ENCODE assay signal across 8 cellular contexts in genomic region chr13:36820222-36820621, GRCh38. TPM values are rescaled to one million over a fixed set of nuclear protein-coding genes. Genes with fewer than 3 reads are reported as not detected.
DNase-seq lines count a peak whose midpoint lies in the region; ATAC-seq and TF ChIP-seq lines count a peak whose summit lies in the region.

No MANE protein-coding gene starts in this region.

- H3K9me3 ChIP-seq in osteoblast (ENCODE audit: low read depth, low read length): no peaks in the 10 kb centered on the region

- no peaks in the 10 kb centered on the region for H3K27me3 Mint-ChIP-seq in chondrocyte (ENCODE audit: low read depth)

- no peaks in the 10 kb centered on the region for H4K20me1 ChIP-seq in osteoblast (ENCODE audit: insufficient read depth, low read length)

- H3K27ac Mint-ChIP-seq in chondrocyte (ENCODE audit: unreplicated experiment): peak overlapping the region; percentile 82

- H3K4me3 ChIP-seq in GM12865 (ENCODE audit: low read depth, low read length) (peak overlapping the region; percentile 86), osteoblast (ENCODE audit: insufficient read depth, low read length) (peak overlapping the region; percentile 74)

- H3K9me3 Mint-ChIP-seq in chondrocyte (ENCODE audit: low read depth): no peaks in the 10 kb centered on the region

- no peak overlapping the region for H3K27ac ChIP-seq in osteoblast (ENCODE audit: low read depth, low read length)

- H3K79me2 ChIP-seq in osteoblast (ENCODE audit: insufficient read depth, low read length): peaks cover 40% of the 10 kb centered on the region

- H3K4me1 Mint-ChIP-seq in chondrocyte (ENCODE audit: low read depth): peaks cover 34% of the 10 kb centered on the region

- H3K27me3 ChIP-seq in osteoblast (ENCODE audit: insufficient read depth, low read length): no peaks in the 10 kb centered on the region

- H3K4me2 ChIP-seq in osteoblast (ENCODE audit: insufficient read depth, low read length): peak overlapping the region; percentile 94

- peaks cover 13% of the 10 kb centered on the region for H3K4me1 ChIP-seq in osteoblast (ENCODE audit: insufficient read depth, low read length)

- DNase-seq in GM12865 (ENCODE audit: low read depth) (peak; percentile 65), KG1 (lab: John Stamatoyannopoulos, UW) (peak; percentile 11), chondrocyte (ENCODE audit: low spot score) (no peak), osteoblast (ENCODE audit: insufficient read length, low spot score, missing footprints) (no peak), HUDEP-2 (lab: John Stamatoyannopoulos, UW; ENCODE audit: unreplicated experiment in 76 of 76) (no peak), posterior vena cava (ENCODE audit: low spot score) (no peak), putamen (ENCODE audit: low spot score) (no peak)

- H2AFZ ChIP-seq in osteoblast (ENCODE audit: low read length): peak overlapping the region; percentile 98

- H3K4me3 Mint-ChIP-seq in chondrocyte (ENCODE audit: unreplicated experiment): peak overlapping the region; percentile 93

- intact Hi-C loops in posterior vena cava (cut with DNase I): no loop called here

- H3K36me3 Mint-ChIP-seq in chondrocyte (ENCODE audit: low read depth): peaks cover 3% of the 10 kb centered on the region

- ATAC-seq in GM21576 (IDR thresholded peaks at IDR 0.05; ENCODE audit: unreplicated experiment): peak; percentile 65

- TF ChIP-seq CTCF in GM12865 (IDR thresholded peaks at IDR 0.05; ENCODE audit: insufficient read depth, low read depth, low read length, missing control alignments) (no peak), chondrocyte (IDR thresholded peaks at IDR 0.05) (no peak), osteoblast (IDR thresholded peaks at IDR 0.05; ENCODE audit: extremely low read depth, low read depth, low read length) (no peak)

- no peaks in the 10 kb centered on the region for H3K36me3 ChIP-seq in osteoblast (ENCODE audit: insufficient read depth, low read length)

RNA-seq across cellular contexts. Expression of gene RFXAP, which starts 1.2 kb away (rescaled TPM):
- total RNA-seq in chondrocyte: 5.0 to 5.3 TPM (median 5.1 TPM) in 3 replicates
- 2.9 and 3.8 TPM in 2 replicates for total RNA-seq in osteoblast
- 1 to 10 TPM; 6.8 to 7.2 TPM for total RNA-seq in posterior vena cava

Comparison
In these comparisons a context has a peak if more than half of its experiments do, and no peak if none do; other contexts are left out.
1. DNase-seq: peak in GM12865 (single experiment) and KG1 (single experiment); none in chondrocyte (single experiment), osteoblast (single experiment), HUDEP-2 (0 of 76), posterior vena cava (single experiment) and putamen (single experiment).